Comparison of ENCODE assay signal across 1 cellular context in genomic region chr11:47415949-47416472, GRCh38.
TF ChIP-seq lines count a peak whose summit lies in the region.

No MANE protein-coding gene starts in this region.

TF ChIP-seq in HepG2, 621 proteins besides CTCF, POLR2A, EP300 and RAD21:
- TF ChIP-seq LCORL (IDR thresholded peaks at IDR 0.05) (no peak), LCORL (CRISPR knock-in tag; IDR thresholded peaks at IDR 0.05) (no peak), ZSCAN29 (CRISPR knock-in tag; conservative IDR thresholded peaks at IDR 0.05) (no peak), MED8 (CRISPR knock-in tag; IDR thresholded peaks at IDR 0.05; ENCODE audit: insufficient replicate concordance) (no peak), ZNF552 (CRISPR knock-in tag; IDR thresholded peaks at IDR 0.05; ENCODE audit: borderline replicate concordance) (no peak), CBX2 (IDR thresholded peaks at IDR 0.05; ENCODE audit: low read depth, low read length) (no peak), CBX2 (CRISPR knock-in tag; IDR thresholded peaks at IDR 0.05; ENCODE audit: low read depth) (no peak), RBFOX2 (IDR thresholded peaks at IDR 0.05; ENCODE audit: low read depth, low read length) (peak; percentile 70), ZNF510 (CRISPR knock-in tag; IDR thresholded peaks at IDR 0.05; ENCODE audit: low read depth) (no peak), ZNF280D (CRISPR knock-in tag; IDR thresholded peaks at IDR 0.05) (no peak), GZF1 (CRISPR knock-in tag; IDR thresholded peaks at IDR 0.05) (no peak), FOXO1 (CRISPR knock-in tag; IDR thresholded peaks at IDR 0.05) (no peak), GFI1 (CRISPR knock-in tag; IDR thresholded peaks at IDR 0.05; ENCODE audit: borderline replicate concordance) (no peak), HNRNPL (IDR thresholded peaks at IDR 0.05; ENCODE audit: low read depth, low read length) (0 out of 2 replicates have a peak, but pooled peaks have one; percentile 28), SMARCC2 (IDR thresholded peaks at IDR 0.05) (no peak), USF2 (IDR thresholded peaks at IDR 0.05; ENCODE audit: low read depth, low read length) (no peak), USF2 (CRISPR knock-in tag; IDR thresholded peaks at IDR 0.05; ENCODE audit: borderline replicate concordance) (no peak), HHEX (CRISPR knock-in tag; IDR thresholded peaks at IDR 0.05) (no peak), AGO2 (optimal IDR thresholded peaks at IDR 0.05; ENCODE audit: low read depth, low read length) (peak; percentile 96), ZBTB38 (CRISPR knock-in tag; IDR thresholded peaks at IDR 0.05) (no peak), WIZ (CRISPR knock-in tag; IDR thresholded peaks at IDR 0.05) (no peak), KAT8 (CRISPR knock-in tag; IDR thresholded peaks at IDR 0.05) (no peak)
